In genomic region chr9:62803099-62803498, GRCh38 we compare ENCODE assay signal across 8 cellular contexts.
DNase-seq lines count a peak whose midpoint lies in the region; ATAC-seq and TF ChIP-seq lines count a peak whose summit lies in the region.
"Not testable (repeated sequence)": the region's sequence is repeated elsewhere in the genome, so short reads cannot be mapped to it uniquely, and the experiment has no call there.

No MANE protein-coding gene starts in this region.

- POLR2A ChIA-PET in activated B cell treated with CpG ODN at 0.5 μM for 24 hours (lab: Charles Lee), result interaction anchor here (0.6 to 1.9 kb wide), 3 partner anchors 10 to 1014 kb away, joined by 6 to 16 read pairs (median 7); no protein-coding TSS in a partner anchor

- H3K9me3 Mint-ChIP-seq in activated B cell treated with CpG ODN at 0.5 μM for 24 hours; mesothelial cell of epicardium; stimulated activated effector memory CD8-positive, alpha-beta T cell treated with anti-CD3 and anti-CD28 coated beads, Interleukin-12 subunit alpha, Interleukin-12 subunit beta, amount 100 ng/mL, for 72 hours: not testable (repeated sequence)

- H3F3A ChIP-seq in GM23248 (ENCODE audit: insufficient read depth), result not testable (repeated sequence)

- TF ChIP-seq EP300 in esophagus muscularis mucosa (IDR thresholded peaks at IDR 0.05), result not testable (repeated sequence)

- H3K27me3 Mint-ChIP-seq in activated B cell treated with CpG ODN at 0.5 μM for 24 hours, result not testable (repeated sequence)
- H3K27me3 Mint-ChIP-seq in mesothelial cell of epicardium (ENCODE audit: low read depth), result peaks cover 79% of the 10 kb centered on the region

- in situ Hi-C loops in GM23248 (cut with MboI); astrocyte of the cerebellum (cut with HindIII; ENCODE audit: low sequenced_read_pairs): not testable (repeated sequence)

- not testable (repeated sequence) for H4K20me1 ChIP-seq in GM23248 (ENCODE audit: insufficient read depth)

- peaks cover 19% of the 10 kb centered on the region for H3K4me1 ChIP-seq in GM23248 (ENCODE audit: insufficient read depth)
- H3K4me1 ChIP-seq in esophagus muscularis mucosa, result peaks cover 17 to 40% (median 39%) of the 10 kb centered on the region in 4 donors

- intact Hi-C loops in activated B cell treated with CpG ODN at 0.5 μM for 24 hours (cut with micrococcal nuclease); esophagus muscularis mucosa (cut with DNase I): not testable (repeated sequence)

- H2AFZ ChIP-seq in GM23248, result peak overlapping the region; percentile 83

- not testable (repeated sequence) for TF ChIP-seq POLR2A in NB4 (IDR thresholded peaks at IDR 0.05; ENCODE audit: extremely low read depth, insufficient read length); esophagus muscularis mucosa (IDR thresholded peaks at IDR 0.05; ENCODE audit: low read depth)

- not testable (repeated sequence) for H3K9me2 ChIP-seq in GM23248 (ENCODE audit: insufficient read depth)

- H3K27ac Mint-ChIP-seq in activated B cell treated with CpG ODN at 0.5 μM for 24 hours (peak overlapping the region; percentile 87), mesothelial cell of epicardium (peak overlapping the region; percentile 37)
- peak overlapping the region; percentile 89 for H3K27ac Mint-ChIP-seq in stimulated activated effector memory CD8-positive, alpha-beta T cell treated with anti-CD3 and anti-CD28 coated beads, Interleukin-12 subunit alpha, Interleukin-12 subunit beta, amount 100 ng/mL, for 72 hours

- peaks cover 36% of the 10 kb centered on the region for H3K4me1 Mint-ChIP-seq in activated B cell treated with CpG ODN at 0.5 μM for 24 hours
- H3K4me1 Mint-ChIP-seq in mesothelial cell of epicardium, result peaks cover 25% of the 10 kb centered on the region
- peaks cover 41% of the 10 kb centered on the region for H3K4me1 Mint-ChIP-seq in stimulated activated effector memory CD8-positive, alpha-beta T cell treated with anti-CD3 and anti-CD28 coated beads, Interleukin-12 subunit alpha, Interleukin-12 subunit beta, amount 100 ng/mL, for 72 hours

- CTCF ChIA-PET in activated B cell treated with CpG ODN at 0.5 μM for 24 hours (lab: Charles Lee), result interaction anchor here (1.4 kb wide), 1 partner anchor 1014 kb away, joined by 3 read pairs; no protein-coding TSS in a partner anchor

- H3K27ac ChIP-seq in GM23248; esophagus muscularis mucosa (replicated peaks in 1 of 4): not testable (repeated sequence)

- peak overlapping the region; percentile 81 for H3K4me3 Mint-ChIP-seq in activated B cell treated with CpG ODN at 0.5 μM for 24 hours
- peak overlapping the region; percentile 56 for H3K4me3 Mint-ChIP-seq in mesothelial cell of epicardium
- H3K4me3 Mint-ChIP-seq in stimulated activated effector memory CD8-positive, alpha-beta T cell treated with anti-CD3 and anti-CD28 coated beads, Interleukin-12 subunit alpha, Interleukin-12 subunit beta, amount 100 ng/mL, for 72 hours, result peak overlapping the region; percentile 72

- H3K4me3 ChIP-seq in GM23248 (peak overlapping the region; percentile 72), NB4 (ENCODE audit: low read depth, low read length) (peak overlapping the region; percentile 62), astrocyte of the cerebellum (ENCODE audit: low read depth, low read length) (peak overlapping the region; percentile 25), esophagus muscularis mucosa (peak overlapping the region in 1 of 4 donors; percentile 57)

- H3K36me3 ChIP-seq in GM23248 (ENCODE audit: low read depth); esophagus muscularis mucosa: not testable (repeated sequence)

- peak; percentile 1 for DNase-seq in AG20443 (ENCODE audit: low spot score)
- DNase-seq in GM23248, result peak; percentile 27
- peak; percentile 18 for DNase-seq in NB4 (ENCODE audit: low read depth)
- not testable (repeated sequence) for DNase-seq in activated B cell treated with CpG ODN at 0.5 μM for 24 hours; astrocyte of the cerebellum (ENCODE audit: low read depth); mesothelial cell of epicardium (ENCODE audit: low spot score in 2 of 2, unreplicated experiment in 2 of 2); stimulated activated effector memory CD8-positive, alpha-beta T cell treated with anti-CD3 and anti-CD28 coated beads, Interleukin-12 subunit alpha, Interleukin-12 subunit beta, amount 100 ng/mL, for 72 hours (ENCODE audit: low spot score in 2 of 2)
- DNase-seq in esophagus muscularis mucosa (ENCODE audit: extremely low spot score), result peak; percentile 79

- not testable (repeated sequence) for H3K27me3 ChIP-seq in GM23248 (replicated peaks; ENCODE audit: insufficient read depth)
- peaks cover 0 to 81% (median 33%) of the 10 kb centered on the region in 4 donors for H3K27me3 ChIP-seq in esophagus muscularis mucosa

- 39 to 40% methylated on average over 2 of the region's 2 CpGs for WGBS in GM23248 (ENCODE audit: low coverage in 1 of 2, low lambda C conversion rate in 2 of 2, missing lambda C conversion rate in 2 of 2), 2 experiments
- 47% methylated on average over 2 of the region's 2 CpGs for WGBS in esophagus muscularis mucosa

- peak overlapping the region; percentile 91 for H3K4me2 ChIP-seq in GM23248 (ENCODE audit: unreplicated experiment)

- not testable (repeated sequence) for TF ChIP-seq CTCF in NB4 (IDR thresholded peaks at IDR 0.05; ENCODE audit: low read depth, low read length); activated B cell treated with CpG ODN at 0.5 μM for 24 hours (IDR thresholded peaks at IDR 0.05); astrocyte of the cerebellum (IDR thresholded peaks at IDR 0.05; ENCODE audit: low read depth, low read length, missing control alignments); esophagus muscularis mucosa (IDR thresholded peaks at IDR 0.05); mesothelial cell of epicardium (IDR thresholded peaks at IDR 0.05; ENCODE audit: unreplicated experiment)

- H3K36me3 Mint-ChIP-seq in activated B cell treated with CpG ODN at 0.5 μM for 24 hours (ENCODE audit: low read depth), result peaks cover 17% of the 10 kb centered on the region
- H3K36me3 Mint-ChIP-seq in mesothelial cell of epicardium, result not testable (repeated sequence)
- peaks cover 41% of the 10 kb centered on the region for H3K36me3 Mint-ChIP-seq in stimulated activated effector memory CD8-positive, alpha-beta T cell treated with anti-CD3 and anti-CD28 coated beads, Interleukin-12 subunit alpha, Interleukin-12 subunit beta, amount 100 ng/mL, for 72 hours

- H3K9me3 ChIP-seq in GM23248 (ENCODE audit: low read depth); esophagus muscularis mucosa: not testable (repeated sequence)

- H3K9ac ChIP-seq in GM23248, result peak overlapping the region; percentile 86

- ATAC-seq in activated B cell treated with CpG ODN at 0.5 μM for 24 hours (ENCODE audit: low read depth); stimulated activated effector memory CD8-positive, alpha-beta T cell treated with anti-CD3 and anti-CD28 coated beads, Interleukin-12 subunit alpha, Interleukin-12 subunit beta, amount 100 ng/mL, for 72 hours: not testable (repeated sequence)

- not testable (repeated sequence) for H3K79me2 ChIP-seq in GM23248 (ENCODE audit: insufficient read depth)

Comparison
In these comparisons a context has a peak if more than half of its experiments do, and no peak if none do; other contexts are left out.
1. H3K27ac Mint-ChIP-seq: peak in every context shown above with its lines; median percentile 89 in stimulated activated effector memory CD8-positive, alpha-beta T cell treated with anti-CD3 and anti-CD28 coated beads, Interleukin-12 subunit alpha, Interleukin-12 subunit beta, amount 100 ng/mL, for 72 hours; 87 in activated B cell treated with CpG ODN at 0.5 μM for 24 hours; 37 in mesothelial cell of epicardium.